Comparison of ENCODE assay signal across 23 cellular contexts in genomic region chr12:124082676-124083075, GRCh38.
"Had no signal": no experiment of that assay in that cellular context is flagged by ENCODE, and none has a peak within 500 bp of the region (broad histone marks: within the 10 kb centered on the region; RNA-seq: fewer than 3 reads in every experiment).

No MANE protein-coding gene starts in this region.

- H3K9me3 ChIP-seq: Peyer's patch, SJCRH30, SK-N-SH had no signal

- H3K36me3 ChIP-seq: Peyer's patch, SJCRH30 had no signal

- H3K9ac ChIP-seq: SK-N-SH had no signal

- H3K27me3 ChIP-seq: Peyer's patch, SJCRH30 had no signal

- H3K27ac ChIP-seq: Peyer's patch, RWPE1, SJCRH30, VCaP had no signal

- DNase-seq: activated CD4-positive, alpha-beta memory T cell treated with anti-CD3 and anti-CD28 coated beads, Interleukin-2, amount 10 ng/mL, durations not matched to agents 7 days and 5 days; activated CD4-positive, alpha-beta T cell treated with anti-CD3 and anti-CD28 coated beads for 36 hours; activated CD4-positive, alpha-beta T cell treated with anti-CD3 and anti-CD28 coated beads, Interleukin-2, amount 50 U/mL, for 1 hour; activated gamma-delta T cell; activated naive CD4-positive, alpha-beta T cell treated with anti-CD3 and anti-CD28 coated beads for 36 hours; activated T-cell treated with anti-CD3 and anti-CD28 coated beads for 4 hours; activated T-cell treated with anti-CD3 and anti-CD28 coated beads, Interleukin-2, amount 50 U/mL, for 48 hours; amygdala; Kasumi-1; NCI-H1048; NCI-H1930; NCI-H2107; NCI-H446 treated with DMSO at 0.1 percent for 48 hours; NCI-H526 treated with DMSO at 0.1 percent for 48 hours; Peyer's patch; Right ventricle myocardium superior; SJCRH30; SK-N-SH; T-helper 1 cell had no signal

- H3K4me1 ChIP-seq: Peyer's patch, SJCRH30 had no signal

- H3K4me2 ChIP-seq: SK-N-SH had no signal

- ATAC-seq: activated CD4-positive, alpha-beta T cell treated with anti-CD3 and anti-CD28 coated beads for 36 hours; activated T-helper 17 cell treated with anti-CD3 and anti-CD28 coated beads, Interleukin-2, amount 50 U/mL, for 72 hours had no signal

- H3K4me3 ChIP-seq: Peyer's patch, SJCRH30 had no signal

- FAIRE-seq: astrocyte had no signal
